Comparison of ENCODE assay signal across 6 cellular contexts in genomic region chr17:45444301-45444700, GRCh38. TPM values are rescaled to one million over a fixed set of nuclear protein-coding genes. Genes with fewer than 3 reads are reported as not detected.
DNase-seq lines count a peak whose midpoint lies in the region; ATAC-seq, FAIRE-seq and TF ChIP-seq lines count a peak whose summit lies in the region.
"Not testable (repeated sequence)": the region's sequence is repeated elsewhere in the genome, so short reads cannot be mapped to it uniquely, and the experiment has no call there.

No MANE protein-coding gene starts in this region.

- CTCF ChIA-PET in RWPE1 (lab: Yijun Ruan, JAX) = not testable (repeated sequence)

- H3K36me3 ChIP-seq in BLaER1 = peaks cover 14% of the 10 kb centered on the region; the same call in 1 of the 2 replicates
- not testable (repeated sequence) for H3K36me3 ChIP-seq in endodermal cell (ENCODE audit: control insufficient read depth, insufficient read depth, low read length); kidney (ENCODE audit: control insufficient read depth in 1 of 2, insufficient read depth in 2 of 2, low read length in 2 of 2)
- H3K36me3 ChIP-seq in upper lobe of right lung = peaks cover 11% of the 10 kb centered on the region

- H3K27me3 Mint-ChIP-seq in central memory CD8-positive, alpha-beta T cell; endodermal cell (ENCODE audit: insufficient read depth): not testable (repeated sequence)

- not testable (repeated sequence) for H3K27me3 ChIP-seq in BLaER1; endodermal cell (ENCODE audit: control insufficient read depth, insufficient read depth, low read length, poor library complexity, severe bottlenecking); upper lobe of right lung

- H3K9me3 Mint-ChIP-seq in central memory CD8-positive, alpha-beta T cell; endodermal cell: not testable (repeated sequence)

- peak overlapping the region; percentile 51 for H3K27ac Mint-ChIP-seq in central memory CD8-positive, alpha-beta T cell (ENCODE audit: low read depth)
- H3K27ac Mint-ChIP-seq in endodermal cell = not testable (repeated sequence)

- H3K4me1 ChIP-seq in BLaER1 (peaks cover 99% of the 10 kb centered on the region), upper lobe of right lung (peaks cover 17% of the 10 kb centered on the region)
- not testable (repeated sequence) for H3K4me1 ChIP-seq in endodermal cell (ENCODE audit: control insufficient read depth, insufficient read depth, low read length); kidney (ENCODE audit: control insufficient read depth in 1 of 2, insufficient read depth in 1 of 2, low read depth in 1 of 2, low read length in 2 of 2)

- H4K20me1 ChIP-seq in BLaER1 = not testable (repeated sequence)

- ATAC-seq in central memory CD8-positive, alpha-beta T cell (replicated peaks; ENCODE audit: extremely low read depth, poor library complexity, severe bottlenecking); upper lobe of right lung: not testable (repeated sequence)

- not testable (repeated sequence) for TF ChIP-seq CTCF in RWPE1 (conservative IDR thresholded peaks at IDR 0.05; ENCODE audit: low read depth); endodermal cell (conservative IDR thresholded peaks at IDR 0.05); kidney (IDR thresholded peaks at IDR 0.05; ENCODE audit: borderline replicate concordance, extremely low read depth, insufficient read depth); upper lobe of right lung (IDR thresholded peaks at IDR 0.05)

- POLR2A ChIA-PET in RWPE1 (lab: Yijun Ruan, JAX; ENCODE audit: low non-redundant PET) = not testable (repeated sequence)

- H3K4me3 ChIP-seq in BLaER1; endodermal cell (ENCODE audit: low read length); kidney (ENCODE audit: low read length in 2 of 2); upper lobe of right lung: not testable (repeated sequence)

- intact Hi-C loops in kidney (cut with DNase I); upper lobe of right lung (cut with DNase I): not testable (repeated sequence)

- H3K4me1 Mint-ChIP-seq in central memory CD8-positive, alpha-beta T cell = not testable (repeated sequence)
- peaks cover 14% of the 10 kb centered on the region for H3K4me1 Mint-ChIP-seq in endodermal cell

- WGBS in endodermal cell (ENCODE audit: insufficient coverage in 1 of 2, insufficient read length in 1 of 2), 2 experiments = 95% methylated on average over 7 of the region's 10 CpGs; no CpG with 5 or more reads in 1 of the 2 experiments

- H3K27ac ChIP-seq in BLaER1 = peak overlapping the region; percentile 38; the same call in 1 of the 2 replicates
- peak overlapping the region; percentile 96 for H3K27ac ChIP-seq in RWPE1
- not testable (repeated sequence) for H3K27ac ChIP-seq in endodermal cell (ENCODE audit: low read depth, low read length); kidney (ENCODE audit: low read depth in 2 of 2, low read length in 2 of 2); upper lobe of right lung

- not testable (repeated sequence) for FAIRE-seq in kidney (lab: Jason Lieb, UNC)

- H3K9ac ChIP-seq in BLaER1; endodermal cell (ENCODE audit: extremely low read depth, low read length, poor library complexity, severe bottlenecking); kidney (ENCODE audit: low read length in 2 of 2): not testable (repeated sequence)

- H3K36me3 Mint-ChIP-seq in central memory CD8-positive, alpha-beta T cell (ENCODE audit: insufficient read depth) = peaks cover 26% of the 10 kb centered on the region
- H3K36me3 Mint-ChIP-seq in endodermal cell (ENCODE audit: low read depth) = not testable (repeated sequence)

- not testable (repeated sequence) for H3K9me3 ChIP-seq in BLaER1; endodermal cell (ENCODE audit: control insufficient read depth, low read length); kidney (ENCODE audit: control insufficient read depth in 1 of 2, low read length in 2 of 2); upper lobe of right lung

- not testable (repeated sequence) for DNase-seq in RWPE1 (ENCODE audit: low spot score); central memory CD8-positive, alpha-beta T cell (ENCODE audit: low spot score in 2 of 2)
- DNase-seq in endodermal cell (peak; percentile 25), kidney (peak; percentile 24), upper lobe of right lung (peak; percentile 46)

- peak overlapping the region; percentile 61 for H3K4me2 ChIP-seq in BLaER1

- not testable (repeated sequence) for H3K4me3 Mint-ChIP-seq in central memory CD8-positive, alpha-beta T cell; endodermal cell

RNA-seq across cellular contexts. Expression of gene ARHGAP27, which starts 11.6 kb away (rescaled TPM):
- total RNA-seq in endodermal cell (10 to 100 TPM; 16.4 to 20.6 TPM), kidney (57.2 TPM), upper lobe of right lung (73.8 TPM)
- polyA plus RNA-seq in endodermal cell (2013, experiment 1 of 2) = 2.5 TPM
- 3.8 TPM for polyA plus RNA-seq in endodermal cell (2013, experiment 2 of 2)
- polyA plus RNA-seq in kidney (ENCODE audit: insufficient read depth, low read depth, low replicate concordance) = 13.3 TPM

RNA-seq across cellular contexts. Expression of gene PLEKHM1, which starts 46.2 kb away (rescaled TPM):
- total RNA-seq in endodermal cell (10 to 100 TPM; 18.4 to 29.8 TPM), kidney (46.6 TPM), upper lobe of right lung (69.8 TPM)
- 6.3 TPM for polyA plus RNA-seq in endodermal cell (2013, experiment 1 of 2)
- 6.8 TPM for polyA plus RNA-seq in endodermal cell (2013, experiment 2 of 2)
- polyA plus RNA-seq in kidney (ENCODE audit: insufficient read depth, low read depth, low replicate concordance) = 13.3 TPM
